ENCODE assay signal across 8 cellular contexts in genomic region chr21:33402011-33402979, GRCh38. TPM values are rescaled to one million over a fixed set of nuclear protein-coding genes. Genes with fewer than 3 reads are reported as not detected.
DNase-seq lines count a peak whose midpoint lies in the region; ATAC-seq and TF ChIP-seq lines count a peak whose summit lies in the region.

No MANE protein-coding gene starts in this region.

- RAD21 ChIA-PET in HCT116 (lab: Charles Lee; ENCODE audit: low non-redundant PET in 1 of 2, low total read pairs in 2 of 2, uncharacterized antibody in 2 of 2, unreplicated experiment in 2 of 2): no interaction called here

- H3K4me2 ChIP-seq in HCT116 (ENCODE audit: low read length): peak overlapping the region; percentile 97

- H3K9me3 ChIP-seq in HCT116 (ENCODE audit: control insufficient read depth in 1 of 2, insufficient read depth in 1 of 2, low read depth in 1 of 2, low read length in 2 of 2) (no peaks in the 10 kb centered on the region), muscle layer of duodenum (ENCODE audit: control insufficient read depth in 1 of 2, low read length in 2 of 2) (no peaks in the 10 kb centered on the region), uterus (no peaks in the 10 kb centered on the region)

- DNase-seq in CD1c-positive myeloid dendritic cell (ENCODE audit: extremely low spot score): peak; percentile 95
- DNase-seq in HCT116 (ENCODE audit: low read depth, low spot score): no peak
- peak; percentile 56 for DNase-seq in WTC11 (ENCODE audit: low spot score)
- peak; percentile 86 for DNase-seq in fibroblast of pulmonary artery (ENCODE audit: low read depth)
- peak; percentile 73 to 78 for DNase-seq in uterus
- DNase-seq in OCI-M2 (lab: John Stamatoyannopoulos, UW; ENCODE audit: unreplicated experiment): no peak

- peaks cover 39% of the 10 kb centered on the region for H3K79me2 ChIP-seq in HCT116 (ENCODE audit: insufficient read depth, low read length)

- TF ChIP-seq POLR2A in HCT116 (IDR thresholded peaks at IDR 0.05; ENCODE audit: borderline replicate concordance, extremely low read depth, insufficient read depth, insufficient read length) (no peak), uterus (IDR thresholded peaks at IDR 0.05) (peak; percentile 28 to 32)

- no TSS peak for BruUV-seq in HCT116 (replicated peaks; lab: Mats Ljungman, UMichigan)

- H3K36me3 Mint-ChIP-seq in WTC11: peaks cover 2% of the 10 kb centered on the region; the same call in 1 of the 2 replicates

- H3K4me3 Mint-ChIP-seq in WTC11: peak overlapping the region; percentile 69

- TF ChIP-seq CTCF in HCT116 (IDR thresholded peaks at IDR 0.05 in 2 of 3, conservative IDR thresholded peaks at IDR 0.05 in 1 of 3; ENCODE audit: borderline replicate concordance in 1 of 3, insufficient read depth in 1 of 3, low read depth in 2 of 3, low read length in 2 of 3) (no peak), WTC11 (IDR thresholded peaks at IDR 0.05) (no peak), fibroblast of pulmonary artery (IDR thresholded peaks at IDR 0.05; ENCODE audit: low read length, missing control alignments) (no peak), uterus (IDR thresholded peaks at IDR 0.05) (no peak)

- H3K9me3 Mint-ChIP-seq in WTC11: no peaks in the 10 kb centered on the region

- H2AFZ ChIP-seq in HCT116 (ENCODE audit: low read depth, low read length, poor library complexity, severe bottlenecking): peak overlapping the region; percentile 78

- H3K4me3 ChIP-seq in HCT116 (replicated peaks in 1 of 2; ENCODE audit: low read depth in 1 of 2, low read length in 2 of 2) (peak overlapping the region; percentile 77 to 87), fibroblast of pulmonary artery (replicated peaks; ENCODE audit: low read depth, low read length) (peak overlapping the region; percentile 83), muscle layer of duodenum (ENCODE audit: low read depth in 1 of 2, low read length in 2 of 2) (peak overlapping the region; percentile 37 to 56), uterus (peak overlapping the region; percentile 60 to 91)

- no peaks in the 10 kb centered on the region for H4K20me1 ChIP-seq in HCT116 (ENCODE audit: insufficient read depth)

- no peaks in the 10 kb centered on the region for H3K27me3 Mint-ChIP-seq in WTC11 (ENCODE audit: low read depth)

- H3K9ac ChIP-seq in HCT116 (ENCODE audit: low read length): peak overlapping the region; percentile 89

- TF ChIP-seq RAD21 in HCT116 (IDR thresholded peaks at IDR 0.05; ENCODE audit: low read depth): no peak

- H3K27ac ChIP-seq in HCT116 (ENCODE audit: low read depth, low read length): no peak overlapping the region
- H3K27ac ChIP-seq in muscle layer of duodenum (ENCODE audit: low read length): peak overlapping the region; percentile 60
- peak overlapping the region; percentile 83 to 93 for H3K27ac ChIP-seq in uterus

- H3K36me3 ChIP-seq in HCT116 (ENCODE audit: control insufficient read depth in 1 of 2, insufficient read depth in 2 of 2, low read length in 2 of 2): no peaks in the 10 kb centered on the region
- H3K36me3 ChIP-seq in muscle layer of duodenum (ENCODE audit: control insufficient read depth in 1 of 2, insufficient read depth in 2 of 2, low read length in 2 of 2): peaks cover 0 to 4% of the 10 kb centered on the region in 2 donors
- H3K36me3 ChIP-seq in uterus: no peaks in the 10 kb centered on the region

- ATAC-seq in HCT116 (no peak), WTC11 (peak; percentile 64), GM18517 (IDR thresholded peaks at IDR 0.05; ENCODE audit: unreplicated experiment) (no peak)

- H3K4me1 ChIP-seq in HCT116 (ENCODE audit: control insufficient read depth in 1 of 2, insufficient read depth in 2 of 2, low read length in 2 of 2) (peaks cover 35 to 44% of the 10 kb centered on the region in 2 experiments), muscle layer of duodenum (ENCODE audit: control insufficient read depth in 1 of 2, insufficient read depth in 2 of 2, low read length in 2 of 2) (peaks cover 0 to 18% of the 10 kb centered on the region in 2 donors), uterus (no peaks in the 10 kb centered on the region)

- no peaks in the 10 kb centered on the region for H3K27me3 ChIP-seq in HCT116 (ENCODE audit: insufficient read depth, low read length)
- H3K27me3 ChIP-seq in muscle layer of duodenum (ENCODE audit: low read depth, low read length): no peaks in the 10 kb centered on the region
- no peaks in the 10 kb centered on the region for H3K27me3 ChIP-seq in uterus

- CTCF ChIA-PET in HCT116 (lab: Charles Lee) (no interaction called here), WTC11 (lab: Charles Lee) (interaction anchor here (0.6 to 1.1 kb wide), 5 partner anchors 34 to 490 kb away, joined by 3 to 6 read pairs (median 4); no protein-coding TSS in a partner anchor)

- intact Hi-C loops in HCT116 (cut with micrococcal nuclease) (no loop called here), uterus (cut with DNase I; ENCODE audit: low total_unique reads) (no loop called here)

- no peak overlapping the region; the same call in 1 of the 2 replicates for H3K27ac Mint-ChIP-seq in WTC11

- POLR2A ChIA-PET in HCT116 (lab: Charles Lee): no interaction called here
- POLR2A ChIA-PET in WTC11 (lab: Charles Lee): interaction anchor here (0.6 to 1.5 kb wide), 3 partner anchors 40 to 78 kb away, joined by 4 to 6 read pairs (median 5); partner anchors contain the start of gene IFNAR1

- H3K4me1 Mint-ChIP-seq in WTC11: peaks cover 17% of the 10 kb centered on the region

- H3K9me2 ChIP-seq in HCT116 (ENCODE audit: insufficient read depth): no peaks in the 10 kb centered on the region

TF ChIP-seq in HCT116, 20 proteins besides CTCF, POLR2A, EP300 and RAD21:
- TF ChIP-seq SIN3A (IDR thresholded peaks at IDR 0.05; ENCODE audit: low read depth): no peak
- TF ChIP-seq TCF7L2 (IDR thresholded peaks at IDR 0.05; ENCODE audit: borderline replicate concordance, extremely low read depth, insufficient read depth, insufficient read length): no peak

TF ChIP-seq in WTC11, 78 proteins besides CTCF, POLR2A, EP300 and RAD21 (continues in another document):
- TF ChIP-seq ZNF425 (CRISPR knock-in tag; conservative IDR thresholded peaks at IDR 0.05) (no peak), ATF6 (CRISPR knock-in tag; IDR thresholded peaks at IDR 0.05) (no peak), NFYB (CRISPR knock-in tag; conservative IDR thresholded peaks at IDR 0.05; ENCODE audit: low read depth) (no peak), ETV6 (CRISPR knock-in tag; IDR thresholded peaks at IDR 0.05) (0 out of 2 replicates have a peak, but pooled peaks have one; percentile 44), CREB1 (CRISPR knock-in tag; IDR thresholded peaks at IDR 0.05) (peak; percentile 39; the same call in 1 of the 2 replicates), ZBTB21 (CRISPR knock-in tag; IDR thresholded peaks at IDR 0.05; ENCODE audit: borderline replicate concordance) (no peak), CREM (CRISPR knock-in tag; IDR thresholded peaks at IDR 0.05) (peak; percentile 37; the same call in 1 of the 2 replicates), E2F4 (CRISPR knock-in tag; IDR thresholded peaks at IDR 0.05; ENCODE audit: borderline replicate concordance, low read depth) (no peak), TEAD1 (CRISPR knock-in tag; IDR thresholded peaks at IDR 0.05) (peak; percentile 84), FOXK1 (CRISPR knock-in tag; IDR thresholded peaks at IDR 0.05) (peak; percentile 83; the same call in 1 of the 2 replicates), NR3C1 (CRISPR knock-in tag; conservative IDR thresholded peaks at IDR 0.05; ENCODE audit: low read depth) (no peak)

RNA-seq across cellular contexts. Expression of gene IFNGR2, which starts 0.9 kb away (rescaled TPM):
- total RNA-seq in HCT116 (2021; ENCODE audit: unreplicated experiment): 44.6 TPM
- polyA plus RNA-seq in HCT116 (2012): 37.5 and 39.6 TPM in 2 replicates
- 34.1 to 37.3 TPM (median 35.7 TPM) in 3 replicates for total RNA-seq in WTC11 (2021)
- 10 to 100 TPM; 25.4 to 67.6 (median 58.3) TPM for total RNA-seq in uterus

Comparison
In these comparisons a context has a peak if more than half of its experiments do, and no peak if none do; other contexts are left out.
1. DNase-seq: peak in CD1c-positive myeloid dendritic cell (single experiment), WTC11 (single experiment), fibroblast of pulmonary artery (single experiment) and uterus (2 of 2); none in HCT116 (single experiment) and OCI-M2 (single experiment).
2. Peak in every context shown above with its lines, with median percentiles within 50 percentile points of each other: H3K4me3 ChIP-seq.